1 cellular context compared by ENCODE assay signal in genomic region chr18:789397-789796, GRCh38.
TF ChIP-seq lines count a peak whose summit lies in the region.

No MANE protein-coding gene starts in this region.

TF ChIP-seq in GM12878, 131 proteins besides CTCF, POLR2A, EP300 and RAD21 (continued from another document):
- TF ChIP-seq, protein P1, sequence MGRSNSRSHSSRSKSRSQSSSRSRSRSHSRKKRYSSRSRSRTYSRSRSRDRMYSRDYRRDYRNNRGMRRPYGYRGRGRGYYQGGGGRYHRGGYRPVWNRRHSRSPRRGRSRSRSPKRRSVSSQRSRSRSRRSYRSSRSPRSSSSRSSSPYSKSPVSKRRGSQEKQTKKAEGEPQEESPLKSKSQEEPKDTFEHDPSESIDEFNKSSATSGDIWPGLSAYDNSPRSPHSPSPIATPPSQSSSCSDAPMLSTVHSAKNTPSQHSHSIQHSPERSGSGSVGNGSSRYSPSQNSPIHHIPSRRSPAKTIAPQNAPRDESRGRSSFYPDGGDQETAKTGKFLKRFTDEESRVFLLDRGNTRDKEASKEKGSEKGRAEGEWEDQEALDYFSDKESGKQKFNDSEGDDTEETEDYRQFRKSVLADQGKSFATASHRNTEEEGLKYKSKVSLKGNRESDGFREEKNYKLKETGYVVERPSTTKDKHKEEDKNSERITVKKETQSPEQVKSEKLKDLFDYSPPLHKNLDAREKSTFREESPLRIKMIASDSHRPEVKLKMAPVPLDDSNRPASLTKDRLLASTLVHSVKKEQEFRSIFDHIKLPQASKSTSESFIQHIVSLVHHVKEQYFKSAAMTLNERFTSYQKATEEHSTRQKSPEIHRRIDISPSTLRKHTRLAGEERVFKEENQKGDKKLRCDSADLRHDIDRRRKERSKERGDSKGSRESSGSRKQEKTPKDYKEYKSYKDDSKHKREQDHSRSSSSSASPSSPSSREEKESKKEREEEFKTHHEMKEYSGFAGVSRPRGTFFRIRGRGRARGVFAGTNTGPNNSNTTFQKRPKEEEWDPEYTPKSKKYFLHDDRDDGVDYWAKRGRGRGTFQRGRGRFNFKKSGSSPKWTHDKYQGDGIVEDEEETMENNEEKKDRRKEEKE (IDR thresholded peaks at IDR 0.05) = no peak
- TF ChIP-seq SREBF2 (IDR thresholded peaks at IDR 0.05; ENCODE audit: low read length) (no peak), KDM1A (IDR thresholded peaks at IDR 0.05; ENCODE audit: borderline replicate concordance) (no peak), TBL1XR1 (IDR thresholded peaks at IDR 0.05; ENCODE audit: low read depth, low read length) (no peak), E2F4 (IDR thresholded peaks at IDR 0.05; ENCODE audit: low read depth, low read length) (no peak), CREM (IDR thresholded peaks at IDR 0.05; ENCODE audit: low read depth) (no peak), GABPA (IDR thresholded peaks at IDR 0.05; ENCODE audit: low read depth) (no peak), NRF1 (conservative IDR thresholded peaks at IDR 0.05; ENCODE audit: low read depth, low read length) (no peak)
